ENCODE assay signal across 9 cellular contexts in genomic region chr19:2425622-2426581, GRCh38. TPM values are rescaled to one million over a fixed set of nuclear protein-coding genes. Genes with fewer than 3 reads are reported as not detected.
A peak's percentile ranks its signal among the peaks of the same experiment; 100 is the strongest.
DNase-seq lines count a peak whose midpoint lies in the region; ATAC-seq, FAIRE-seq and TF ChIP-seq lines count a peak whose summit lies in the region.
"Had no signal": no experiment of that assay in that cellular context is flagged by ENCODE, and none has a peak within 500 bp of the region (broad histone marks: within the 10 kb centered on the region; RNA-seq: fewer than 3 reads in every experiment).

No MANE protein-coding gene starts in this region.

- no peak for FAIRE-seq in GM12892 (lab: Jason Lieb, UNC)

- no peak overlapping the region for H2AFZ ChIP-seq in H9 (ENCODE audit: low read length)

- H3K36me3 Mint-ChIP-seq in H9 (ENCODE audit: insufficient read depth in 1 of 3, low read depth in 3 of 3) = peaks cover 6 to 23% (median 16%) of the 10 kb centered on the region in 3 experiments; a peak in 6 of 7 replicates
- H3K36me3 Mint-ChIP-seq in T-cell = no peaks in the 10 kb centered on the region

- H2AK5ac ChIP-seq in H9 (ENCODE audit: insufficient read length, low read length) = no peak overlapping the region

- H3K27me3 Mint-ChIP-seq in H9 (ENCODE audit: low read depth) = peaks cover 2% of the 10 kb centered on the region; the same call in 1 of the 2 replicates
- H3K27me3 Mint-ChIP-seq in T-cell = no peaks in the 10 kb centered on the region

- no peaks in the 10 kb centered on the region for H4K20me1 ChIP-seq in H9 (ENCODE audit: control insufficient read depth, insufficient read depth, insufficient read length)

- H3K18ac ChIP-seq in H9 (ENCODE audit: insufficient read length, low read depth, low read length) = no peak overlapping the region

- H4K91ac ChIP-seq in H9 (ENCODE audit: insufficient read length, low read depth, low read length) = no peak overlapping the region

- no peaks in the 10 kb centered on the region for H3K9me3 Mint-ChIP-seq in H9
- no peaks in the 10 kb centered on the region for H3K9me3 Mint-ChIP-seq in T-cell

- peak overlapping the region; percentile 93 for H3K9ac ChIP-seq in H9 (ENCODE audit: extremely low read depth, insufficient read length, low read length)

- no peak overlapping the region for H3K56ac ChIP-seq in H9 (ENCODE audit: insufficient read length, low read depth, low read length)

- H3K4me1 Mint-ChIP-seq in H9 (peaks cover 16 to 26% of the 10 kb centered on the region in 2 experiments), T-cell (peaks cover 16 to 18% (median 18%) of the 10 kb centered on the region in 3 donors)

- intact Hi-C loops in gastrocnemius medialis (cut with DNase I; ENCODE audit: low total_unique reads) = no loop called here

- no peak overlapping the region for H3T11ph ChIP-seq in H9 (ENCODE audit: low read length)

- TF ChIP-seq POLR2A in gastrocnemius medialis (IDR thresholded peaks at IDR 0.05) (no peak), GM12892 (IDR thresholded peaks at IDR 0.05; ENCODE audit: low read depth, low read length) (no peak)

- H3K27ac ChIP-seq in H9 (ENCODE audit: insufficient read length, low read depth, low read length) = no peak overlapping the region
- peak overlapping the region; percentile 89 to 98 (median 92) for H3K27ac ChIP-seq in gastrocnemius medialis

- CTCF ChIA-PET in T-cell (lab: Charles Lee) = no interaction called here

- H3K4ac ChIP-seq in H9 (ENCODE audit: low read depth, low read length) = no peak overlapping the region

- H3K9me3 ChIP-seq in H9 (ENCODE audit: control insufficient read depth, low read depth, low read length) (no peaks in the 10 kb centered on the region), gastrocnemius medialis (no peaks in the 10 kb centered on the region)

- H4K8ac ChIP-seq in H9 (replicated peaks; ENCODE audit: insufficient read length, low read depth, low read length) = no peak overlapping the region

- H3K4me2 ChIP-seq in H9 (ENCODE audit: insufficient read depth, insufficient read length, low read length) = peak overlapping the region; percentile 60

- POLR2A ChIA-PET in T-cell (lab: Charles Lee) = interaction anchor here in 1 of 2 donors (0.5 kb wide), 1 partner anchor 110 kb away, joined by 3 read pairs; no protein-coding TSS in a partner anchor

- peaks cover 9% of the 10 kb centered on the region for H3K23me2 ChIP-seq in H9 (ENCODE audit: insufficient read length, low read depth, low read length, poor library complexity, severe bottlenecking)

- peak overlapping the region; percentile 78 to 86 for H3K4me3 ChIP-seq in foreskin fibroblast (ENCODE audit: low read depth in 1 of 2, low read length in 2 of 2)
- H3K4me3 ChIP-seq in gastrocnemius medialis = peak overlapping the region; percentile 82 to 98 (median 90)

- H3K4me3 Mint-ChIP-seq in H9 (peak overlapping the region; percentile 91 to 93), T-cell (peak overlapping the region; percentile 89 to 94 (median 89))

- H3K27me3 ChIP-seq in H9 (ENCODE audit: insufficient read depth, low read length) (no peaks in the 10 kb centered on the region), gastrocnemius medialis (no peaks in the 10 kb centered on the region)

- H3K23ac ChIP-seq in H9 (ENCODE audit: insufficient read length, low read depth, low read length) = no peak overlapping the region

- H2BK5ac ChIP-seq in H9 (ENCODE audit: insufficient read length, low read length) = no peak overlapping the region

- in situ Hi-C loops in gastrocnemius medialis (cut with MboI; ENCODE audit: low sequenced_read_pairs in 4 of 4) = no loop called here

- no peak overlapping the region for H2BK12ac ChIP-seq in H9 (ENCODE audit: insufficient read length, low read depth, low read length)

- H2BK20ac ChIP-seq in H9 (ENCODE audit: low read depth, low read length, poor library complexity, severe bottlenecking) = no peak overlapping the region

- no peak overlapping the region for H2BK15ac ChIP-seq in H9 (ENCODE audit: low read depth, low read length)

- H3K79me2 ChIP-seq in H9 (ENCODE audit: insufficient read depth, low read length) = peaks cover 2% of the 10 kb centered on the region; the same call in 1 of the 2 replicates

- no peak for ATAC-seq in T-cell (replicated peaks in 1 of 4)
- no peak for ATAC-seq in gastrocnemius medialis
- no peak for ATAC-seq in GM18511 (IDR thresholded peaks at IDR 0.05; ENCODE audit: unreplicated experiment)
- no peak for ATAC-seq in HG02571 (IDR thresholded peaks at IDR 0.05; ENCODE audit: unreplicated experiment)
- ATAC-seq in HG02981 (IDR thresholded peaks at IDR 0.05; ENCODE audit: unreplicated experiment) = no peak

- WGBS in H9 (ENCODE audit: extremely low coverage, insufficient read length, low lambda C conversion rate) = no CpG with 5 or more reads among the region's 29 CpGs

- no peaks in the 10 kb centered on the region for H3K79me1 ChIP-seq in H9 (ENCODE audit: insufficient read depth, low read depth, low read length, poor library complexity, severe bottlenecking)

- no peak overlapping the region; the same call in 1 of the 2 replicates for H3K14ac ChIP-seq in H9 (ENCODE audit: insufficient read depth, low read length)

- H3K4me1 ChIP-seq in H9 (ENCODE audit: insufficient read depth, low read length) (no peaks in the 10 kb centered on the region; the same call in 1 of the 2 replicates), gastrocnemius medialis (peaks cover 23 to 30% of the 10 kb centered on the region in 2 donors)

- no peaks in the 10 kb centered on the region for H3K36me3 ChIP-seq in gastrocnemius medialis

- H4K5ac ChIP-seq in H9 (ENCODE audit: insufficient read length, low read depth, low read length) = no peak overlapping the region

- DNase-seq in H9 (peak; percentile 39), T-cell (no peak), foreskin fibroblast (no peak), gastrocnemius medialis (no peak), GM12892 (ENCODE audit: insufficient read length) (no peak)
- DNase-seq: SIG-M5 had no signal

- H2BK120ac ChIP-seq in H9 (ENCODE audit: low read depth, low read length, poor library complexity, severe bottlenecking) = no peak overlapping the region

- TF ChIP-seq CTCF in H9 (conservative IDR thresholded peaks at IDR 0.05) (no peak), foreskin fibroblast (IDR thresholded peaks at IDR 0.05; ENCODE audit: low read depth, low read length) (no peak), gastrocnemius medialis (IDR thresholded peaks at IDR 0.05 in 4 of 5, conservative IDR thresholded peaks at IDR 0.05 in 1 of 5) (no peak)

- peak overlapping the region; percentile 7 to 99 (median 70); a peak in 3 of 7 replicates for H3K27ac Mint-ChIP-seq in H9
- H3K27ac Mint-ChIP-seq in T-cell = no peak overlapping the region

RNA-seq across cellular contexts. Expression of gene TIMM13, which starts 1.5 kb away (rescaled TPM):
- total RNA-seq in H9 (2021) (214 and 219 TPM in 2 replicates), T-cell (10 to 100 TPM; 22.4 to 50.9 (median 33.7) TPM), gastrocnemius medialis (10 to 100 TPM; 23.7 to 60.3 (median 46.8) TPM)
- polyA plus RNA-seq in GM12892 (2012; ENCODE audit: missing spikeins) = 16.9 TPM

RNA-seq across cellular contexts. Expression of gene LMNB2, which starts 30.9 kb away (rescaled TPM):
- total RNA-seq in H9 (2021) (173 and 174 TPM in 2 replicates), T-cell (10 to 100 TPM; 15.7 to 26.7 (median 24.7) TPM), gastrocnemius medialis (10 to 100 TPM; 14.8 to 34.1 (median 23.6) TPM)
- polyA plus RNA-seq in GM12892 (2012; ENCODE audit: missing spikeins) = 30.5 TPM

RNA-seq across cellular contexts. Expression of gene GADD45B, which starts 50.0 kb away (rescaled TPM):
- total RNA-seq in H9 (2021) (13.5 and 16.2 TPM in 2 replicates), T-cell (100 to 1,000 TPM in 3 of 5 donors, 10 to 100 TPM in 2; 76.5 to 174 (median 102) TPM), gastrocnemius medialis (10 to 100 TPM; 32.2 to 48.7 (median 41.7) TPM)
- 68.1 TPM for polyA plus RNA-seq in GM12892 (2012; ENCODE audit: missing spikeins)

Comparison
In these comparisons a context has a peak if more than half of its experiments do, and no peak if none do; other contexts are left out.
1. H3K27ac Mint-ChIP-seq: peak in H9 (3 of 3); none in T-cell (0 of 2).